Comparison of ENCODE assay signal across 10 cellular contexts in genomic region chr7:80781561-80781979, GRCh38.
DNase-seq lines count a peak whose midpoint lies in the region; ATAC-seq and TF ChIP-seq lines count a peak whose summit lies in the region.
"Had no signal": no experiment of that assay in that cellular context is flagged by ENCODE, and none has a peak within 500 bp of the region (broad histone marks: within the 10 kb centered on the region; RNA-seq: fewer than 3 reads in every experiment).

No MANE protein-coding gene starts in this region.

- H3K27ac Mint-ChIP-seq in WTC11 = no peak overlapping the region

- no peaks in the 10 kb centered on the region; the same call in 1 of the 2 replicates for H3K27me3 Mint-ChIP-seq in WTC11 (ENCODE audit: low read depth)

- POLR2A ChIA-PET in WTC11 (lab: Charles Lee) = no interaction called here

- CTCF ChIA-PET in WTC11 (lab: Charles Lee) = no interaction called here

- H3K4me1 Mint-ChIP-seq in WTC11 = peaks cover 16% of the 10 kb centered on the region

- H3K4me1 ChIP-seq in right atrium auricular region (peaks cover 0 to 33% of the 10 kb centered on the region in 2 donors), skeletal muscle satellite cell (ENCODE audit: control insufficient read depth, insufficient read depth, low read length) (peaks cover 56% of the 10 kb centered on the region)

- DNase-seq in GM04503 (ENCODE audit: low read depth) (peak; percentile 78), WTC11 (ENCODE audit: low spot score) (no peak), right atrium auricular region (ENCODE audit: low spot score) (no peak), GM10266 (ENCODE audit: extremely low spot score) (no peak), NCI-H774 (lab: John Stamatoyannopoulos, UW) (no peak)
- no peak for DNase-seq in activated CD4-positive, alpha-beta T cell treated with anti-CD3 and anti-CD28 coated beads for 48 hours
- DNase-seq: activated CD4-positive, CD25-positive, alpha-beta regulatory T cell had no signal

- H3K27me3 ChIP-seq in right atrium auricular region = no peaks in the 10 kb centered on the region
- no peaks in the 10 kb centered on the region for H3K27me3 ChIP-seq in skeletal muscle satellite cell (ENCODE audit: control insufficient read depth, insufficient read depth, low read length)

- no peaks in the 10 kb centered on the region for H3K9me3 Mint-ChIP-seq in WTC11

- no peaks in the 10 kb centered on the region for H3K36me3 Mint-ChIP-seq in WTC11

- TF ChIP-seq CTCF in WTC11 (IDR thresholded peaks at IDR 0.05) (no peak), right atrium auricular region (IDR thresholded peaks at IDR 0.05) (no peak), GM10266 (IDR thresholded peaks at IDR 0.05; ENCODE audit: control insufficient read depth, insufficient read depth, low read depth, missing control alignments) (no peak)

- ATAC-seq in WTC11 (peak; percentile 90), GM21390 (IDR thresholded peaks at IDR 0.05; ENCODE audit: unreplicated experiment) (no peak)
- ATAC-seq: GM12878 had no signal

- no peak overlapping the region for H3K4me3 ChIP-seq in right atrium auricular region
- H3K4me3 ChIP-seq in skeletal muscle satellite cell (ENCODE audit: low read length) = no peak overlapping the region
- H3K4me3 ChIP-seq: GM12878 had no signal

- peak overlapping the region; percentile 5 for H3K4me2 ChIP-seq in skeletal muscle satellite cell (ENCODE audit: low read length)

- H3K9ac ChIP-seq in skeletal muscle satellite cell (ENCODE audit: low read depth, low read length) = peak overlapping the region; percentile 40

- peak overlapping the region; percentile 46 to 71 for H3K27ac ChIP-seq in right atrium auricular region

- no peak overlapping the region for H3K4me3 Mint-ChIP-seq in WTC11

- H3K36me3 ChIP-seq in right atrium auricular region (no peaks in the 10 kb centered on the region), skeletal muscle satellite cell (ENCODE audit: insufficient read depth, low read length) (peaks cover 32% of the 10 kb centered on the region)

- no peaks in the 10 kb centered on the region for H3K9me3 ChIP-seq in right atrium auricular region
- H3K9me3 ChIP-seq in skeletal muscle satellite cell (replicated peaks; ENCODE audit: low read length) = no peaks in the 10 kb centered on the region

TF ChIP-seq in WTC11, 78 proteins besides CTCF, POLR2A, EP300 and RAD21:
- no peak for TF ChIP-seq ERG (CRISPR knock-in tag; IDR thresholded peaks at IDR 0.05)
